In the genomic region with DNA sequence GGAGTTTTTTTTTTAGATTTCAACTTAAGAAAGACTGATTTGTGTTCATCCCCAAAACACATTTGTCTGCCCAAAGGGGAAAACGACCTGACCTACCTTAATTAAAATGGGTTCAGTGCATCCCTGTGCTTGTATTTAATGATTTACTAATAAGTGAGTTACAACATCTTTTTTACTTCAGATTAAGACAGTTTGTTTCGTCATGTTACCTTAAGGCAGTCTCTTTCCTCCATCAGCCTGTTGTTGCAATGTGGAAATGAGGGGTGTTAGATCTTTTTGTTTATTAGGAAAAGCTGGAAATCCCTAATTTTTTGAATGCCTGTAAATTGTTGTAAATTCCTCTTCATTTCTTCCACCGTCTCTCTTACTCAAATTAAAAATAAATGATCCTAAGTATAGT, we compare ENCODE assay signal across 17 cellular contexts.
DNase-seq lines count a peak whose midpoint lies in the region; TF ChIP-seq lines count a peak whose summit lies in the region.
"Had no signal": no experiment of that assay in that cellular context is flagged by ENCODE, and none has a peak within 500 bp of the region (broad histone marks: within the 10 kb centered on the region; RNA-seq: fewer than 3 reads in every experiment).

No MANE protein-coding gene starts in this region.

- H3F3A ChIP-seq in smooth muscle cell (ENCODE audit: low read depth): peaks cover 9% of the 10 kb centered on the region

- H3K9me2 ChIP-seq in hepatocyte (replicated peaks; ENCODE audit: insufficient read depth): no peaks in the 10 kb centered on the region

- H3K79me2 ChIP-seq in hepatocyte (no peaks in the 10 kb centered on the region), smooth muscle cell (ENCODE audit: low read depth) (no peaks in the 10 kb centered on the region)

- H3K36me3 ChIP-seq in SK-N-MC (ENCODE audit: insufficient read depth, low read length) (no peaks in the 10 kb centered on the region), hepatocyte (replicated peaks; ENCODE audit: insufficient read depth, low read depth) (no peaks in the 10 kb centered on the region), smooth muscle cell (ENCODE audit: low read depth) (no peaks in the 10 kb centered on the region), MG63 (no peaks in the 10 kb centered on the region)

- H3K9me3 ChIP-seq in SK-N-MC (ENCODE audit: low read depth, low read length): no peaks in the 10 kb centered on the region
- no peaks in the 10 kb centered on the region for H3K9me3 ChIP-seq in hepatocyte (ENCODE audit: low read depth)
- H3K9me3 ChIP-seq in smooth muscle cell (replicated peaks; ENCODE audit: low read depth): no peaks in the 10 kb centered on the region
- H3K9me3 ChIP-seq in MG63: no peaks in the 10 kb centered on the region

- peak overlapping the region; percentile 23 for H3K4me2 ChIP-seq in hepatocyte
- H3K4me2 ChIP-seq in smooth muscle cell: no peak overlapping the region

- no peak overlapping the region for H2AFZ ChIP-seq in hepatocyte
- no peak overlapping the region for H2AFZ ChIP-seq in smooth muscle cell (ENCODE audit: low read depth)

- peak overlapping the region; percentile 90 for H3K27ac ChIP-seq in SK-N-MC
- peak overlapping the region; percentile 43 for H3K27ac ChIP-seq in hepatocyte
- H3K27ac ChIP-seq in smooth muscle cell (ENCODE audit: low read depth): peak overlapping the region; percentile 25

- TF ChIP-seq CTCF in hepatocyte (IDR thresholded peaks at IDR 0.05; ENCODE audit: poor library complexity) (no peak), smooth muscle cell (IDR thresholded peaks at IDR 0.05; ENCODE audit: borderline replicate concordance, insufficient read depth, poor library complexity, severe bottlenecking) (no peak)

- H3K4me3 ChIP-seq in SK-N-MC (peak overlapping the region; percentile 67), hepatocyte (no peak overlapping the region), smooth muscle cell (no peak overlapping the region), MG63 (no peak overlapping the region)

- peaks cover 8% of the 10 kb centered on the region for H3K4me1 ChIP-seq in hepatocyte (ENCODE audit: insufficient read depth)
- no peaks in the 10 kb centered on the region for H3K4me1 ChIP-seq in smooth muscle cell (ENCODE audit: low read depth)

- DNase-seq in AML-193 (lab: John Stamatoyannopoulos, UW): peak; percentile 11 to 24
- DNase-seq in SK-N-MC (ENCODE audit: low read depth, low spot score): no peak
- no peak for DNase-seq in hepatocyte (ENCODE audit: low spot score)
- no peak for DNase-seq in smooth muscle cell (lab: John Stamatoyannopoulos, UW; ENCODE audit: unreplicated experiment)
- DNase-seq in SK-N-DZ (ENCODE audit: low spot score): no peak
- DNase-seq in MG63: no peak
- no peak for DNase-seq in activated CD4-positive, alpha-beta T cell treated with anti-CD3 and anti-CD28 coated beads for 1 hour
- DNase-seq: ACHN, C1 segment of cervical spinal cord, GOT3, KG1, NCI-H1105, NCI-H2029 treated with DMSO at 0.1 percent for 48 hours, NCI-H2171, NCI-H345, NCI-H774, SIG-M5 had no signal

- H3K9ac ChIP-seq in SK-N-MC (ENCODE audit: insufficient read length) (no peak overlapping the region), smooth muscle cell (ENCODE audit: low read depth) (no peak overlapping the region)

- WGBS in hepatocyte (ENCODE audit: low lambda C conversion rate, missing lambda C conversion rate): 71% methylated on average over 3 of the region's 3 CpGs
- 62% methylated on average over 3 of the region's 3 CpGs for WGBS in smooth muscle cell (ENCODE audit: low lambda C conversion rate)

- H4K20me1 ChIP-seq in hepatocyte (ENCODE audit: insufficient read depth, poor library complexity, severe bottlenecking): no peaks in the 10 kb centered on the region
- H4K20me1 ChIP-seq in smooth muscle cell (ENCODE audit: low read depth): no peaks in the 10 kb centered on the region

- no peaks in the 10 kb centered on the region for H3K27me3 ChIP-seq in hepatocyte
- no peaks in the 10 kb centered on the region for H3K27me3 ChIP-seq in smooth muscle cell (ENCODE audit: low read depth)
- H3K27me3 ChIP-seq in MG63: no peaks in the 10 kb centered on the region

Comparison
In these comparisons a context has a peak if more than half of its experiments do, and no peak if none do; other contexts are left out.
1. DNase-seq: peak in AML-193 (2 of 2); none in SK-N-MC (single experiment), hepatocyte (single experiment), smooth muscle cell (single experiment), SK-N-DZ (single experiment), MG63 (single experiment) and activated CD4-positive, alpha-beta T cell treated with anti-CD3 and anti-CD28 coated beads for 1 hour (single experiment).
2. H3K27ac ChIP-seq: peak in every context shown above with its lines; median percentile 90 in SK-N-MC; 43 in hepatocyte; 25 in smooth muscle cell.